Comparison of ENCODE assay signal across 17 cellular contexts in genomic region chr4:11423465-11423864, GRCh38. TPM values are rescaled to one million over a fixed set of nuclear protein-coding genes. Genes with fewer than 3 reads are reported as not detected.
"Had no signal": no experiment of that assay in that cellular context is flagged by ENCODE, and none has a peak within 500 bp of the region (broad histone marks: within the 10 kb centered on the region; RNA-seq: fewer than 3 reads in every experiment).

No MANE protein-coding gene starts in this region.

- H3K4me3 Mint-ChIP-seq: activated CD4-positive, alpha-beta memory T cell treated with anti-CD3 and anti-CD28 coated beads, Interleukin-2, amount 10 ng/mL, durations not matched to agents 7 days and 5 days; activated T-cell treated with anti-CD3 and anti-CD28 coated beads, Interleukin-2, amount 50 U/mL, for 4 hours; immature natural killer cell; naive thymus-derived CD8-positive, alpha-beta T cell had no signal

- ATAC-seq: activated T-cell treated with anti-CD3 and anti-CD28 coated beads, Interleukin-2, amount 50 U/mL, for 4 hours; stimulated activated naive CD8-positive, alpha-beta T cell treated with anti-CD3 and anti-CD28 coated beads, Interleukin-15, Interleukin-2, amounts not matched to agents 100 U/mL and 50 U/mL, for 24 hours had no signal

- H3K27ac ChIP-seq: coronary artery, esophagus muscularis mucosa, parathyroid adenoma, skin epidermis, WERI-Rb-1 had no signal

- DNase-seq: activated CD4-positive, alpha-beta memory T cell treated with anti-CD3 and anti-CD28 coated beads, Interleukin-2, amount 10 ng/mL, durations not matched to agents 7 days and 5 days; activated effector memory CD4-positive, alpha-beta T cell treated with Interleukin-2 at 50 U/mL for 16 hours; activated naive CD4-positive, alpha-beta T cell treated with anti-CD3 and anti-CD28 coated beads, Interleukin-2, amount 50 U/mL, for 16 hours; activated T-cell treated with anti-CD3 and anti-CD28 coated beads, Interleukin-2, amount 50 U/mL, for 4 hours; stimulated activated CD4-positive, alpha-beta T cell treated with anti-CD3 and anti-CD28 coated beads, Interleukin-4, amount 100 ng/mL, for 4 hours; T-helper 9 cell had no signal

- H3K9me3 ChIP-seq: esophagus muscularis mucosa had no signal

- H3K4me3 ChIP-seq: coronary artery, esophagus muscularis mucosa, lung, skin epidermis had no signal

- H3K4me1 ChIP-seq: parathyroid adenoma had no signal

- H3K9me3 Mint-ChIP-seq: activated CD4-positive, alpha-beta memory T cell treated with anti-CD3 and anti-CD28 coated beads, Interleukin-2, amount 10 ng/mL, durations not matched to agents 7 days and 5 days; activated T-cell treated with anti-CD3 and anti-CD28 coated beads, Interleukin-2, amount 50 U/mL, for 4 hours; immature natural killer cell; naive thymus-derived CD8-positive, alpha-beta T cell; type B pancreatic cell had no signal

- H3K36me3 ChIP-seq: esophagus muscularis mucosa, WERI-Rb-1 had no signal

- H3K9ac ChIP-seq: parathyroid adenoma had no signal

- H3K79me2 ChIP-seq: parathyroid adenoma had no signal

- H2AFZ ChIP-seq: parathyroid adenoma had no signal

- H3K36me3 Mint-ChIP-seq: immature natural killer cell; naive thymus-derived CD8-positive, alpha-beta T cell; type B pancreatic cell had no signal

- H3K27ac Mint-ChIP-seq: activated CD4-positive, alpha-beta memory T cell treated with anti-CD3 and anti-CD28 coated beads, Interleukin-2, amount 10 ng/mL, durations not matched to agents 7 days and 5 days; immature natural killer cell; type B pancreatic cell had no signal

RNA-seq across cellular contexts. Expression of gene HS3ST1, which starts 5.2 kb away (rescaled TPM):
- total RNA-seq: activated CD4-positive, alpha-beta memory T cell treated with anti-CD3 and anti-CD28 coated beads, Interleukin-2, amount 10 ng/mL, durations not matched to agents 7 days and 5 days; fibroblast of villous mesenchyme had no signal
- polyA plus RNA-seq: naive thymus-derived CD8-positive, alpha-beta T cell had no signal
